In genomic region chr2:195763866-195764265, GRCh38 we compare ENCODE assay signal across 26 cellular contexts.
"Had no signal": no experiment of that assay in that cellular context is flagged by ENCODE, and none has a peak within 500 bp of the region (broad histone marks: within the 10 kb centered on the region; RNA-seq: fewer than 3 reads in every experiment).

No MANE protein-coding gene starts in this region.

- H3K36me3 ChIP-seq: ascending aorta had no signal

- H3K4me1 ChIP-seq: ascending aorta, body of pancreas had no signal

- FAIRE-seq: RCC 7860, TTC549 had no signal

- H3K9me3 ChIP-seq: body of pancreas had no signal

- DNase-seq: activated B cell treated with CpG ODN at 0.5 μM for 24 hours; activated CD4-positive, alpha-beta T cell treated with anti-CD3 and anti-CD28 coated beads for 1 hour; activated CD4-positive, alpha-beta T cell treated with anti-CD3 and anti-CD28 coated beads, Interleukin-2, amount 10 ng/mL, durations not matched to agents 24 days and 14 days; activated CD4-positive, alpha-beta T cell treated with anti-CD3 and anti-CD28 coated beads, Interleukin-2, amount 50 U/mL, for 48 hours; activated CD8-positive, alpha-beta memory T cell treated with anti-CD3 and anti-CD28 coated beads, Interleukin-2, amount 10 ng/mL, durations not matched to agents 7 days and 5 days; activated effector memory CD4-positive, alpha-beta T cell treated with Interleukin-2 at 50 U/mL for 16 hours; activated naive CD4-positive, alpha-beta T cell; activated T-cell treated with anti-CD3 and anti-CD28 coated beads, Interleukin-2, amount 50 U/mL, for 24 hours; amniotic stem cell; body of pancreas; Kasumi-1; NCI-H1092; NCI-H1417 treated with DMSO at 0.1 percent for 48 hours; NCI-H1694; NCI-H2029; NCI-H2107; NCI-H446; NCI-H524; SIG-M5; T-cell; T-helper 2 cell; T1000 had no signal

- H3K4me3 ChIP-seq: ascending aorta, body of pancreas, SK-N-MC had no signal

- H3K27me3 ChIP-seq: ascending aorta, body of pancreas had no signal

- H3K27ac ChIP-seq: ascending aorta, body of pancreas, SK-N-MC had no signal
